2 cellular contexts compared by ENCODE assay signal in the genomic region with DNA sequence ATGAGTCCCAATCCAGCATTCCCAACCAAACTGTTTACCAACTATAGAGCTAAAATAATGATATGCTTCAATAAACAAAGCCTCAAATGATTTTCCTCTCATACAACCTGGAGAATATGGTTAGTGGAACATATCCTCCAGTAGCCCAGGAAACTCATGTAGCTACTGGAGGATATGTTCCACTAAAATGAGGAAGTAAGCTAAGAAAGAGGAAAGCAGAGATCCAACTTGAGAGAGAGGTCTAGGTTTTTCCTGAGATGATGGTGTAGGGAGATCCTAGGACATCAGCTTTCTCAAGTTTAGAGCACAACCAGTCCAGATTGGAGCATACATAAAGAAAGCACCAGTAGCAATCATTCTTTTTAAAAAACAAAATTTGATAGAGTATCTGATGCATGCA.
TF ChIP-seq lines count a peak whose summit lies in the region.

No MANE protein-coding gene starts in this region.

TF ChIP-seq in IMR-90, 13 proteins besides CTCF, POLR2A, EP300 and RAD21:
- TF ChIP-seq BHLHE40 (IDR thresholded peaks at IDR 0.05; ENCODE audit: low read depth, low read length) (no peak), MXI1 (IDR thresholded peaks at IDR 0.05; ENCODE audit: borderline replicate concordance, low read depth, low read length) (no peak), FOS (IDR thresholded peaks at IDR 0.05; ENCODE audit: low read depth, low read length) (no peak), CEBPB (IDR thresholded peaks at IDR 0.05; ENCODE audit: low read depth, low read length) (no peak), NFE2L2 (IDR thresholded peaks at IDR 0.05; ENCODE audit: low read depth, low read length) (no peak), RFX5 (IDR thresholded peaks at IDR 0.05; ENCODE audit: low read depth, low read length) (no peak), MAZ (IDR thresholded peaks at IDR 0.05; ENCODE audit: borderline replicate concordance, low read depth, low read length) (no peak), CHD1 (IDR thresholded peaks at IDR 0.05; ENCODE audit: low read depth, low read length) (no peak), MAFK (IDR thresholded peaks at IDR 0.05; ENCODE audit: low read depth, low read length) (no peak), RCOR1 (IDR thresholded peaks at IDR 0.05; ENCODE audit: insufficient replicate concordance, low read length) (no peak), USF2 (IDR thresholded peaks at IDR 0.05; ENCODE audit: low read depth, low read length) (no peak), SMC3 (IDR thresholded peaks at IDR 0.05; ENCODE audit: low read depth, low read length) (no peak)
- TF ChIP-seq, protein P1, sequence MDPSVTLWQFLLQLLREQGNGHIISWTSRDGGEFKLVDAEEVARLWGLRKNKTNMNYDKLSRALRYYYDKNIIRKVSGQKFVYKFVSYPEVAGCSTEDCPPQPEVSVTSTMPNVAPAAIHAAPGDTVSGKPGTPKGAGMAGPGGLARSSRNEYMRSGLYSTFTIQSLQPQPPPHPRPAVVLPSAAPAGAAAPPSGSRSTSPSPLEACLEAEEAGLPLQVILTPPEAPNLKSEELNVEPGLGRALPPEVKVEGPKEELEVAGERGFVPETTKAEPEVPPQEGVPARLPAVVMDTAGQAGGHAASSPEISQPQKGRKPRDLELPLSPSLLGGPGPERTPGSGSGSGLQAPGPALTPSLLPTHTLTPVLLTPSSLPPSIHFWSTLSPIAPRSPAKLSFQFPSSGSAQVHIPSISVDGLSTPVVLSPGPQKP (IDR thresholded peaks at IDR 0.05; ENCODE audit: borderline replicate concordance, low read depth, low read length) = no peak

TF ChIP-seq in K562, 482 proteins besides CTCF, POLR2A, EP300 and RAD21:
- TF ChIP-seq CBFA2T2 (conservative IDR thresholded peaks at IDR 0.05) (no peak), GTF2A2 (tag; IDR thresholded peaks at IDR 0.05) (no peak)
TF ChIP-seq in K562: peak in this region for 0.
